ENCODE assay signal across 7 cellular contexts in the genomic region with DNA sequence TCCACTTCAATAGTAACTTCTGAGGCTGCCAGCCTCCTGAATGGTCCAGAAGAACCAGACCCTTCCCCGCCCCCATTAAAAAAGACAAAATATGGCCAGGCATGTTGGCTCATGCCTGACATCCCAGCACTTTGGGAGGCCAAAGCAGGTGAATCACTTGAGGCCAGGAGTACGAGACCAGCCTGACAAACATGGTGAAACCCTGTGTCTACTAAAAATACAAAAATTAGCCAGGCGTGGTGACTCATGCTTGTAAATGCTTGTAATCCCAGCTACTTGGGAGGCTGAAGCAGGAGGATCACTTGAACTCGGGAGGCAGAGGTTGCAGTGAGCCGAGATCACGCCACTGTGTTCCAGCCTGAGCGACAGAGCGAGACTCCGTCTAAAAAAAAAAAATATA. TPM values are rescaled to one million over a fixed set of nuclear protein-coding genes. Genes with fewer than 3 reads are reported as not detected.
"Had no signal": no experiment of that assay in that cellular context is flagged by ENCODE, and none has a peak within 500 bp of the region (broad histone marks: within the 10 kb centered on the region; RNA-seq: fewer than 3 reads in every experiment).

No MANE protein-coding gene starts in this region.

RNA-seq across cellular contexts. Expression of gene IL9R, which starts 2.3 kb away (rescaled TPM):
- total RNA-seq: dermis blood vessel endothelial cell, progenitor cell of endocrine pancreas, renal cortical epithelial cell, skeletal muscle tissue, subcutaneous adipose tissue had no signal
- polyA plus RNA-seq: heart left ventricle, neural cell had no signal
